Comparison of ENCODE assay signal across 8 cellular contexts in genomic region chr7:107579881-107580715, GRCh38. TPM values are rescaled to one million over a fixed set of nuclear protein-coding genes. Genes with fewer than 3 reads are reported as not detected.
DNase-seq lines count a peak whose midpoint lies in the region; ATAC-seq and TF ChIP-seq lines count a peak whose summit lies in the region.

BCAP29 (plus strand) TSS chr7:107580246; CDS start chr7:107580773, 527 bp downstream.

- peak; percentile 41 for TF ChIP-seq CTCF in SK-N-SH (IDR thresholded peaks at IDR 0.05)
- TF ChIP-seq CTCF in omental fat pad (IDR thresholded peaks at IDR 0.05), result no peak

- peak in 1 of 2 experiments; percentile 33; a peak in 1 of 4 replicates for TF ChIP-seq EP300 in SK-N-SH (IDR thresholded peaks at IDR 0.05; ENCODE audit: borderline replicate concordance in 1 of 2, low read depth in 1 of 2, low read length in 1 of 2)

- ATAC-seq in omental fat pad (ENCODE audit: low FRiP score), result peak; percentile 95

- no peaks in the 10 kb centered on the region for H3K27me3 ChIP-seq in GM23248 (replicated peaks; ENCODE audit: insufficient read depth)
- no peaks in the 10 kb centered on the region for H3K27me3 ChIP-seq in SK-N-SH (ENCODE audit: insufficient read depth)
- no peaks in the 10 kb centered on the region for H3K27me3 ChIP-seq in thymus (ENCODE audit: control insufficient read depth, insufficient read depth)

- POLR2A ChIA-PET in SK-N-SH (lab: Yijun Ruan, JAX), result interaction anchor here (0.5 to 2.2 kb wide), 6 partner anchors 16 to 431 kb away, joined by 3 to 14 read pairs (median 4); partner anchors contain the start of genes COG5 and DUS4L

- DNase-seq in GF-D8 (lab: John Stamatoyannopoulos, UW) (peak; percentile 29), GM23248 (peak; percentile 87), LHCN-M2 (ENCODE audit: low read depth) (peak; percentile 78), SK-N-SH (peak; percentile 96), glomerular endothelial cell (ENCODE audit: extremely low read depth, low read depth, low spot score) (no peak), omental fat pad (ENCODE audit: low spot score) (peak; percentile 46)

- H3K9me3 ChIP-seq in GM23248 (ENCODE audit: low read depth), result no peaks in the 10 kb centered on the region
- no peaks in the 10 kb centered on the region for H3K9me3 ChIP-seq in SK-N-SH
- no peaks in the 10 kb centered on the region for H3K9me3 ChIP-seq in thymus (ENCODE audit: control insufficient read depth)

- peak within 1 kb of the TSS; percentile 79 for H3K27ac Mint-ChIP-seq in activated naive CD4-positive, alpha-beta T cell treated with anti-CD3 and anti-CD28 coated beads, Interleukin-2, amount 50 U/mL, for 24 hours

- H3K27ac ChIP-seq in GM23248 (peak within 1 kb of the TSS; percentile 75), SK-N-SH (ENCODE audit: low read depth in 2 of 2, low read length in 1 of 2) (peak within 1 kb of the TSS; percentile 68 to 95), thymus (ENCODE audit: low read depth) (peak within 1 kb of the TSS; percentile 73)

- peak within 1 kb of the TSS; percentile 98 for H3K4me3 ChIP-seq in GM23248
- peak within 1 kb of the TSS; percentile 77 to 98 for H3K4me3 ChIP-seq in SK-N-SH (ENCODE audit: low read depth in 2 of 2, low read length in 1 of 2)
- peak within 1 kb of the TSS; percentile 69 for H3K4me3 ChIP-seq in thymus (ENCODE audit: low read length)

- H3K36me3 ChIP-seq in GM23248 (ENCODE audit: low read depth) (peaks cover 14% of the 10 kb centered on the region), SK-N-SH (replicated peaks in 1 of 2; ENCODE audit: control insufficient read depth in 1 of 2, insufficient read depth in 2 of 2, low read length in 1 of 2) (peaks cover 47 to 48% of the 10 kb centered on the region in 2 experiments), thymus (ENCODE audit: control insufficient read depth, insufficient read depth) (no peaks in the 10 kb centered on the region)

- no peaks in the 10 kb centered on the region for H3F3A ChIP-seq in GM23248 (ENCODE audit: insufficient read depth)
- no peaks in the 10 kb centered on the region for H3F3A ChIP-seq in SK-N-SH (replicated peaks; ENCODE audit: insufficient read depth)

- 0% methylated on average over 40 to 77 of the region's 89 CpGs for WGBS in GM23248 (ENCODE audit: low coverage in 1 of 2, low lambda C conversion rate in 2 of 2, missing lambda C conversion rate in 2 of 2), 2 experiments
- 1% methylated on average over 45 of the region's 89 CpGs for WGBS in SK-N-SH (ENCODE audit: low lambda C conversion rate)
- under 1% methylated on average over 89 of the region's 89 CpGs for WGBS in thymus

- H3K4me3 Mint-ChIP-seq in activated naive CD4-positive, alpha-beta T cell treated with anti-CD3 and anti-CD28 coated beads, Interleukin-2, amount 50 U/mL, for 24 hours, result peak within 1 kb of the TSS; percentile 87

- H3K36me3 Mint-ChIP-seq in activated naive CD4-positive, alpha-beta T cell treated with anti-CD3 and anti-CD28 coated beads, Interleukin-2, amount 50 U/mL, for 24 hours, result peaks cover 4% of the 10 kb centered on the region

- H3K9me2 ChIP-seq in GM23248 (ENCODE audit: insufficient read depth) (no peaks in the 10 kb centered on the region), SK-N-SH (no peaks in the 10 kb centered on the region)

- H3K79me2 ChIP-seq in GM23248 (ENCODE audit: insufficient read depth) (peaks cover 67% of the 10 kb centered on the region), SK-N-SH (ENCODE audit: insufficient read depth) (peaks cover 61% of the 10 kb centered on the region)

- H3K27me3 Mint-ChIP-seq in activated naive CD4-positive, alpha-beta T cell treated with anti-CD3 and anti-CD28 coated beads, Interleukin-2, amount 50 U/mL, for 24 hours, result no peaks in the 10 kb centered on the region

- CTCF ChIA-PET in SK-N-SH (lab: Yijun Ruan, JAX), result interaction anchor here (0.6 to 1.9 kb wide), 17 partner anchors 14 to 299 kb away, joined by 3 to 11 read pairs (median 4); partner anchors contain the start of genes CBLL1, COG5 and DUS4L

- peaks cover 23% of the 10 kb centered on the region for H3K4me1 Mint-ChIP-seq in activated naive CD4-positive, alpha-beta T cell treated with anti-CD3 and anti-CD28 coated beads, Interleukin-2, amount 50 U/mL, for 24 hours

- in situ Hi-C loops in GM23248 (cut with MboI), result no loop called here

- no peaks in the 10 kb centered on the region for H3K9me3 Mint-ChIP-seq in activated naive CD4-positive, alpha-beta T cell treated with anti-CD3 and anti-CD28 coated beads, Interleukin-2, amount 50 U/mL, for 24 hours

- H3K4me1 ChIP-seq in GM23248 (ENCODE audit: insufficient read depth) (peaks cover 18% of the 10 kb centered on the region), SK-N-SH (ENCODE audit: control insufficient read depth in 1 of 2, insufficient read depth in 2 of 2, low read depth in 1 of 2, low read length in 1 of 2) (peaks cover 12 to 23% of the 10 kb centered on the region in 2 experiments; a peak in 2 of 4 replicates), thymus (ENCODE audit: control insufficient read depth, insufficient read depth, low read length) (no peaks in the 10 kb centered on the region)

- H4K20me1 ChIP-seq in GM23248 (ENCODE audit: insufficient read depth) (no peaks in the 10 kb centered on the region), SK-N-SH (ENCODE audit: insufficient read depth) (no peaks in the 10 kb centered on the region)

- H2AFZ ChIP-seq in GM23248 (peak within 1 kb of the TSS; percentile 99), SK-N-SH (ENCODE audit: low read depth) (peak within 1 kb of the TSS; percentile 80)

- peak; percentile 66 for TF ChIP-seq RAD21 in SK-N-SH (IDR thresholded peaks at IDR 0.05; ENCODE audit: low read length)

- H3K4me2 ChIP-seq in GM23248 (ENCODE audit: unreplicated experiment), result peak within 1 kb of the TSS; percentile 96
- peak within 1 kb of the TSS; percentile 70 for H3K4me2 ChIP-seq in SK-N-SH

- H3K9ac ChIP-seq in GM23248, result peak within 1 kb of the TSS; percentile 94
- H3K9ac ChIP-seq in SK-N-SH, result peak within 1 kb of the TSS; percentile 90

TF ChIP-seq in SK-N-SH, 30 proteins besides CTCF, POLR2A, EP300 and RAD21:
- TF ChIP-seq TAF1 (IDR thresholded peaks at IDR 0.05; ENCODE audit: borderline replicate concordance, low read depth, low read length) (peak; percentile 60; the same call in 1 of the 2 replicates), SIN3A (IDR thresholded peaks at IDR 0.05; ENCODE audit: borderline replicate concordance, low read depth, low read length) (peak; percentile 64; the same call in 1 of the 2 replicates), NFIC (IDR thresholded peaks at IDR 0.05; ENCODE audit: borderline replicate concordance) (peak; percentile 46), RFX5 (IDR thresholded peaks at IDR 0.05; ENCODE audit: low read length) (peak; percentile 14; the same call in 1 of the 2 replicates), MAX (IDR thresholded peaks at IDR 0.05; ENCODE audit: low read depth) (peak; percentile 74; the same call in 1 of the 2 replicates), FOSL2 (IDR thresholded peaks at IDR 0.05; ENCODE audit: borderline replicate concordance, low read depth) (no peak), SMC3 (IDR thresholded peaks at IDR 0.05; ENCODE audit: low read depth, low read length) (peak; percentile 64), MXI1 (IDR thresholded peaks at IDR 0.05; ENCODE audit: low read depth, low read length) (peak; percentile 83), RCOR1 (IDR thresholded peaks at IDR 0.05; ENCODE audit: low read length) (peak; percentile 30; the same call in 1 of the 2 replicates), CHD2 (IDR thresholded peaks at IDR 0.05; ENCODE audit: low read length, partially characterized antibody) (peak; percentile 68), POLR2AphosphoS5 (IDR thresholded peaks at IDR 0.05; ENCODE audit: low read depth, low read length) (peak; percentile 89), TEAD4 (IDR thresholded peaks at IDR 0.05; ENCODE audit: borderline replicate concordance, insufficient read depth) (0 out of 2 replicates have a peak, but pooled peaks have one; percentile 9), GABPA (IDR thresholded peaks at IDR 0.05; ENCODE audit: low read depth) (no peak; the same call in 1 of the 2 replicates), ZBTB33 (IDR thresholded peaks at IDR 0.05; ENCODE audit: borderline replicate concordance, low read depth) (peak; percentile 48; the same call in 1 of the 2 replicates), FOXM1 (IDR thresholded peaks at IDR 0.05; ENCODE audit: low read depth) (no peak), NRF1 (IDR thresholded peaks at IDR 0.05; ENCODE audit: low read depth, low read length) (no peak), ELF1 (IDR thresholded peaks at IDR 0.05) (no peak), TCF12 (IDR thresholded peaks at IDR 0.05) (peak; percentile 9; the same call in 1 of the 2 replicates), RXRA (IDR thresholded peaks at IDR 0.05; ENCODE audit: borderline replicate concordance, low read depth) (peak; percentile 33; the same call in 1 of the 2 replicates)

RNA-seq across cellular contexts. Expression of gene BCAP29, which starts in this region (rescaled TPM):
- 138 and 222 TPM in 2 replicates for total RNA-seq in GM23248 (2014; rRNA removed; shearing (Covaris generic))
- polyA plus RNA-seq in GM23248 (2016; fragmentation: Nextera tagmentation; extraction: Ambion mirVana) (106 and 115 TPM in 2 replicates), SK-N-SH (2012; rRNA removed) (29.2 and 46.2 TPM in 2 replicates), thymus (25.4 TPM)
- total RNA-seq in LHCN-M2 (2014; rRNA removed) (214 and 242 TPM in 2 replicates), glomerular endothelial cell (130 and 165 TPM in 2 replicates), omental fat pad (100 to 1,000 TPM in 3 of 4 donors, 10 to 100 TPM in 1; 95.8 to 154 (median 121) TPM)
- polyA plus RNA-seq in LHCN-M2 (2012), result 49.4 TPM
- polyA plus RNA-seq in SK-N-SH (2012; cell fraction: cytosol; rRNA removed), result 57.5 and 62.3 TPM in 2 replicates
- polyA plus RNA-seq in SK-N-SH (2012; cell fraction: nucleus; rRNA removed), result 19.1 and 27.5 TPM in 2 replicates
